In genomic region chr3:7764091-7764490, GRCh38 we compare ENCODE assay signal across 18 cellular contexts.
"Had no signal": no experiment of that assay in that cellular context is flagged by ENCODE, and none has a peak within 500 bp of the region (broad histone marks: within the 10 kb centered on the region; RNA-seq: fewer than 3 reads in every experiment).

No MANE protein-coding gene starts in this region.

- ATAC-seq: foreskin keratinocyte; left cardiac atrium; left ventricle myocardium superior; psoas muscle; sciatic nerve; stimulated activated naive B cell treated with anti-CD40 and anti-IgM and Interleukin-4, amounts not matched to agents 10 μg/mL and 1 μg/mL and 100 μg/mL, for 72 hours had no signal

- DNase-seq: colonic mucosa; effector CD4-positive, alpha-beta T cell; endodermal cell; erythroblast; foreskin keratinocyte; kidney; left cardiac atrium; left ventricle myocardium superior; mesendoderm; naive B cell; psoas muscle; spleen; stimulated activated CD4-positive, alpha-beta T cell treated with anti-CD3 and anti-CD28 coated beads, Interleukin-2, amount 100 ng/mL, for 24 hours; stimulated activated CD4-positive, alpha-beta T cell treated with anti-CD3 and anti-CD28 coated beads, Interleukin-4, amount 100 ng/mL, for 4 hours; stimulated activated naive B cell treated with anti-CD40 and anti-IgM and Interleukin-4, amounts not matched to agents 10 μg/mL and 1 μg/mL and 100 μg/mL, for 72 hours; stomach; transverse colon had no signal
